Comparison of ENCODE assay signal across 11 cellular contexts in the genomic region with DNA sequence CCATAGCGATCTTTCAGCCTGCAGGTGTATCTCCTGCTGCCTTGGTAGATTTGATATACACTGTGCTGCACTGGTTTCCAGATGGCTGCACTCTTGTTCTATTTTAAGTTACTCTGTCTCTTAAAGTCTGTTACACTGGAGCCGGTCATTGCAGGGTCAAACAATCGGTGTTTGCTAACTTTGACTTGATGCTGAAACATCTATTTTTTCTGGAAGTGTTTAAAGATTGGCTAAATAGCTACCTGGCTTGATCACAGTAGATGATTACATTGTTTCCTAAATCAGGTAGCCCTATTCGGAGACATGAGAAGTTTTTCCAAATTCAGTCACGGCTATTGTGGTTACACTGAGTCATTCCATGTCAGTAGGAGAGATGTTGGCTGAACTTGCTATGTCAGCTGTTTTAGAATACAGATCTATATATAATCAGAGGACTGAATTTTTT.
DNase-seq lines count a peak whose midpoint lies in the region; ATAC-seq lines count a peak whose summit lies in the region.
"Had no signal": no experiment of that assay in that cellular context is flagged by ENCODE, and none has a peak within 500 bp of the region (broad histone marks: within the 10 kb centered on the region; RNA-seq: fewer than 3 reads in every experiment).

No MANE protein-coding gene starts in this region.

- no peak overlapping the region for H3K27ac Mint-ChIP-seq in CD4-positive, alpha-beta memory T cell
- H3K27ac Mint-ChIP-seq: activated T-helper 2 cell treated with anti-CD3 and anti-CD28 coated beads, Interferon-gamma antibody, Interleukin-2, Interleukin-4, amounts not matched to agents 10 μg/mL and 5 μg/mL and 100 μg/mL, durations not matched to agents 14 hours and 24 hours and 36 hours had no signal

- POLR2A ChIA-PET in CD4-positive, alpha-beta memory T cell (lab: Charles Lee; ENCODE audit: partially characterized antibody) = no interaction called here

- no peaks in the 10 kb centered on the region for H3K9me2 ChIP-seq in Karpas-422 (replicated peaks; ENCODE audit: insufficient read depth, low read length)

- H2AFZ ChIP-seq in Karpas-422 (ENCODE audit: low read length) = peak overlapping the region; percentile 88

- H3K4me1 Mint-ChIP-seq in CD4-positive, alpha-beta memory T cell = peaks cover 0 to 2% (median 0%) of the 10 kb centered on the region in 4 donors

- H3K79me2 ChIP-seq in Karpas-422 (ENCODE audit: low read length) = no peaks in the 10 kb centered on the region

- no peaks in the 10 kb centered on the region for H3K27me3 ChIP-seq in Karpas-422 (ENCODE audit: low read length)
- no peaks in the 10 kb centered on the region for H3K27me3 ChIP-seq in adipocyte (replicated peaks; ENCODE audit: control insufficient read depth, insufficient read depth, low read length)
- no peaks in the 10 kb centered on the region for H3K27me3 ChIP-seq in CD4-positive, alpha-beta memory T cell (ENCODE audit: insufficient read depth, low read length)

- H3K36me3 ChIP-seq in Karpas-422 (ENCODE audit: insufficient read depth, low read length) = 0 out of 2 replicates have a peak, but pooled peaks cover 5% of the 10 kb centered on the region
- H3K36me3 ChIP-seq in adipocyte (ENCODE audit: control insufficient read depth, insufficient read depth, low read length, severe bottlenecking) = no peaks in the 10 kb centered on the region
- H3K36me3 ChIP-seq in CD4-positive, alpha-beta memory T cell (ENCODE audit: insufficient read depth, low read length) = no peaks in the 10 kb centered on the region

- H3K4me2 ChIP-seq in Karpas-422 (ENCODE audit: low read depth, low read length, poor library complexity, severe bottlenecking) = peak overlapping the region; percentile 60

- peak overlapping the region; percentile 92 for H3K27ac ChIP-seq in Karpas-422 (ENCODE audit: low read length)
- no peak overlapping the region for H3K27ac ChIP-seq in CD4-positive, alpha-beta memory T cell (ENCODE audit: low read depth, low read length)

- CTCF ChIA-PET in CD4-positive, alpha-beta memory T cell (lab: Charles Lee; ENCODE audit: partially characterized antibody) = no interaction called here

- peaks cover 11% of the 10 kb centered on the region for H3K9me3 ChIP-seq in Karpas-422 (ENCODE audit: low read length)
- peaks cover 5% of the 10 kb centered on the region for H3K9me3 ChIP-seq in adipocyte (ENCODE audit: control insufficient read depth, low read length)
- no peaks in the 10 kb centered on the region for H3K9me3 ChIP-seq in CD4-positive, alpha-beta memory T cell (ENCODE audit: control insufficient read depth in 1 of 2, low read length in 2 of 2)

- intact Hi-C loops in left ventricle myocardium superior (cut with micrococcal nuclease) = no loop called here
- intact Hi-C loops in CD4-positive, alpha-beta memory T cell (cut with micrococcal nuclease) = no loop called here

- no peaks in the 10 kb centered on the region for H3K36me3 Mint-ChIP-seq in CD4-positive, alpha-beta memory T cell

- peaks cover 68% of the 10 kb centered on the region for H3K4me1 ChIP-seq in Karpas-422 (ENCODE audit: low read length)
- no peaks in the 10 kb centered on the region for H3K4me1 ChIP-seq in adipocyte (ENCODE audit: control insufficient read depth, insufficient read depth, low read length)
- no peaks in the 10 kb centered on the region for H3K4me1 ChIP-seq in CD4-positive, alpha-beta memory T cell (ENCODE audit: insufficient read depth, low read length)

- peak; percentile 97 for ATAC-seq in left ventricle myocardium superior
- ATAC-seq in HG02938 (IDR thresholded peaks at IDR 0.05; ENCODE audit: unreplicated experiment) = no peak

- H3K4me3 ChIP-seq in Karpas-422 (ENCODE audit: low read length) (peak overlapping the region; percentile 27), adipocyte (ENCODE audit: low read length) (no peak overlapping the region)
- H3K4me3 ChIP-seq in CD4-positive, alpha-beta memory T cell (ENCODE audit: low read length in 2 of 2) = no peak overlapping the region

- peak overlapping the region; percentile 48 for H3K9ac ChIP-seq in Karpas-422 (ENCODE audit: low read length)
- no peak overlapping the region for H3K9ac ChIP-seq in adipocyte (ENCODE audit: low read length)

- H3K9me3 Mint-ChIP-seq in CD4-positive, alpha-beta memory T cell = peaks cover 0 to 4% (median 0%) of the 10 kb centered on the region in 8 donors

- H3K4me3 Mint-ChIP-seq in CD4-positive, alpha-beta memory T cell = no peak overlapping the region

- H4K20me1 ChIP-seq in Karpas-422 (ENCODE audit: insufficient read depth, low read depth, low read length) = no peaks in the 10 kb centered on the region

- H3K27me3 Mint-ChIP-seq in CD4-positive, alpha-beta memory T cell = no peaks in the 10 kb centered on the region

- DNase-seq in A172 (ENCODE audit: low spot score) = peak; percentile 13
- peak; percentile 91 for DNase-seq in Karpas-422
- peak; percentile 3 for DNase-seq in adipocyte (ENCODE audit: low read depth)
- DNase-seq in left ventricle myocardium superior = no peak
- DNase-seq in NCI-H82 (lab: John Stamatoyannopoulos, UW) = no peak
- no peak for DNase-seq in SW 1271 (lab: John Stamatoyannopoulos, UW)
- no peak for DNase-seq in CD4-positive, alpha-beta memory T cell
- DNase-seq: activated CD4-positive, CD25-positive, alpha-beta regulatory T cell treated with anti-CD3 and anti-CD28 coated beads, Interleukin-2, amount 50 U/mL, for 72 hours; KG1 had no signal

Comparison
In these comparisons a context has a peak if more than half of its experiments do, and no peak if none do; other contexts are left out.
1. DNase-seq: peak in A172 (single experiment), Karpas-422 (single experiment) and adipocyte (single experiment); none in left ventricle myocardium superior (single experiment), NCI-H82 (single experiment), SW 1271 (0 of 2) and CD4-positive, alpha-beta memory T cell (0 of 5).